ENCODE assay signal across 26 cellular contexts in the genomic region with DNA sequence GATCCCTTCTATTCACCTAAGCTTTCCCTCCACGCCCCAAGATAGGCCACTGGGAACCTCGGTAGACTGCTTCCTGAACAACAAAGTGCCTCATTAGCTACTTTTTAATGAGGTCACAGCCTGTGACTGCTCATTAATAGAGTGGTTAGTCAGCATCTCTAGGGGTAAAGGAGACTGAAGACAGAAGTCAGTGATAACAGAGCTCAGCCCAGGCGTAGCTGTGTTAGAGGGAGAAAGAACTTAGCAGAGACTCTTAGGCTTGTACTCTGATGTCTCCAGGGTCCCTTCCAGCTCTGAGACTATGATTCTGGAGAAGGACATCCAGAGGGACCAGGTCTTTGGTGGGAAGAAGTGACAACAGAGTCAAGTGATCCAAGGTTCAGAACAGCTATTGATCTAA. TPM values are rescaled to one million over a fixed set of nuclear protein-coding genes. Genes with fewer than 3 reads are reported as not detected.
"Had no signal": no experiment of that assay in that cellular context is flagged by ENCODE, and none has a peak within 500 bp of the region (broad histone marks: within the 10 kb centered on the region; RNA-seq: fewer than 3 reads in every experiment).

No MANE protein-coding gene starts in this region.

- DNase-seq: IMR-90, Kasumi-1, MM.1S, MV-4-11, NCI-H1048, NCI-H1105, NCI-H1417, NCI-H1436 treated with DMSO at 0.1 percent for 48 hours, NCI-H1694, NCI-H187 treated with DMSO at 0.1 percent for 48 hours, NCI-H2029 treated with DMSO at 0.1 percent for 48 hours, NCI-H2171 treated with DMSO at 0.1 percent for 48 hours, NCI-H524, NCI-H526 treated with DMSO at 0.1 percent for 48 hours, Peyer's patch, SHP77, SK-N-SH, SW 1271, T-cell had no signal

- H3K4me2 ChIP-seq: KMS-11, SK-N-SH had no signal

- H3K36me3 ChIP-seq: Peyer's patch had no signal

- H3K4me1 ChIP-seq: Peyer's patch had no signal

- H3K27me3 ChIP-seq: Peyer's patch had no signal

- ATAC-seq: HepG2, T-cell had no signal

- H3K27ac ChIP-seq: KMS-11, Peyer's patch had no signal

- H3K9me3 ChIP-seq: SK-N-SH had no signal

- H3K9ac ChIP-seq: KMS-11, SK-N-SH had no signal

- H3K4me3 ChIP-seq: Peyer's patch had no signal

- FAIRE-seq: HepG2 had no signal

RNA-seq across cellular contexts. Expression of gene OR10A5, which starts 21.0 kb away (rescaled TPM):
- total RNA-seq: HepG2, HT1080, IMR-90, M059J, NCI-H460, Peyer's patch, RPMI7951, SK-MEL-5, T-cell had no signal
- polyA plus RNA-seq: HepG2, IMR-90, SK-N-SH had no signal

RNA-seq across cellular contexts. Expression of gene OR6A2, which starts 25.0 kb away (rescaled TPM):
- total RNA-seq: HepG2, HT1080, M059J, NCI-H460 had no signal
- polyA plus RNA-seq: HepG2, SK-N-SH had no signal

RNA-seq across cellular contexts. Expression of gene OR10A2, which starts 38.4 kb away (rescaled TPM):
- total RNA-seq: HepG2, HT1080, IMR-90, M059J, NCI-H460, Peyer's patch, RPMI7951, SK-MEL-5, T-cell had no signal
- polyA plus RNA-seq: HepG2, IMR-90, SK-N-SH had no signal

RNA-seq across cellular contexts. Expression of gene OR2AG1, which starts 41.6 kb away (rescaled TPM):
- total RNA-seq: HepG2, HT1080, IMR-90, M059J, NCI-H460, Peyer's patch, RPMI7951, SK-MEL-5, T-cell had no signal
- polyA plus RNA-seq: HepG2, IMR-90, SK-N-SH had no signal

RNA-seq across cellular contexts. Expression of gene OR10A4, which starts 52.0 kb away (rescaled TPM):
- total RNA-seq: HepG2, HT1080, IMR-90, M059J, NCI-H460, Peyer's patch, RPMI7951, SK-MEL-5, T-cell had no signal
- polyA plus RNA-seq: HepG2, IMR-90, SK-N-SH had no signal
